9 cellular contexts compared by ENCODE assay signal in the genomic region with DNA sequence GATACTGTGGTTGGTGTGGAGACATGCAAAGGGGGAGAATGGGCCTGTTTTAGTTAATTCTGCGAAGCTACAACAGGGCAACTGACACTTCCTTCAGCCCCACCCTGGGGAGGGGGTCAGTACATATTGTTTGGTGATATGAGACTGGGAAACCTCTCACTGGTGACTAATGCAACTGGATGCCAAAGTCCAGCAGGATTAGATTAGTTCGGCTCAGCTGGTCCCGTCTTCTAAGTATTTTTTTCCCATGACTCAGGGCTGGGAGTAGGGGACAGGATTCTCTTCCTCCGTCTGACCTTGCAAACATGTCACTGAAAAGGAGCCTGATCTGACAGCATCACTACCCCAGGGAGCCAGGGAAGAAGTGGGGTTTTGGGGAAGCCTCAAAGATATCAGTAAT. TPM values are rescaled to one million over a fixed set of nuclear protein-coding genes. Genes with fewer than 3 reads are reported as not detected.
DNase-seq lines count a peak whose midpoint lies in the region; ATAC-seq and TF ChIP-seq lines count a peak whose summit lies in the region.
"Had no signal": no experiment of that assay in that cellular context is flagged by ENCODE, and none has a peak within 500 bp of the region (broad histone marks: within the 10 kb centered on the region; RNA-seq: fewer than 3 reads in every experiment).

No MANE protein-coding gene starts in this region.

- H3K27me3 Mint-ChIP-seq in Calu3 (ENCODE audit: unreplicated experiment) (no peaks in the 10 kb centered on the region), osteocyte (ENCODE audit: unreplicated experiment) (no peaks in the 10 kb centered on the region)

- DNase-seq in Calu3 (peak; percentile 77), fibroblast of the conjunctiva (ENCODE audit: low read depth) (peak; percentile 81), osteocyte (ENCODE audit: extremely low spot score, unreplicated experiment) (no peak), NCI-H1092 treated with DMSO at 0.1 percent for 48 hours (lab: John Stamatoyannopoulos, UW) (no peak), COR-L47 (lab: John Stamatoyannopoulos, UW) (no peak)
- DNase-seq in activated CD4-positive, alpha-beta T cell treated with anti-CD3 and anti-CD28 coated beads, Interleukin-2, amount 50 U/mL, for 1 hour = no peak
- DNase-seq: OCI-M1 had no signal

- intact Hi-C loops in Calu3 (cut with micrococcal nuclease; ENCODE audit: unreplicated experiment) = loop anchor here (2.0 kb wide), 2 partner anchors 16 to 38 kb away; no protein-coding TSS in a partner anchor

- peak; percentile 93 for ATAC-seq in SK-N-SH treated with all-trans-retinoic acid at 6 μM for 48 hours
- no peak for ATAC-seq in GM21367 (IDR thresholded peaks at IDR 0.05; ENCODE audit: unreplicated experiment)

- TF ChIP-seq CTCF in Calu3 (IDR thresholded peaks at IDR 0.05; ENCODE audit: unreplicated experiment) (no peak), osteocyte (IDR thresholded peaks at IDR 0.05) (no peak)

- peaks cover 6% of the 10 kb centered on the region for H3K36me3 Mint-ChIP-seq in Calu3 (ENCODE audit: insufficient read depth, unreplicated experiment)
- H3K36me3 Mint-ChIP-seq in osteocyte (ENCODE audit: unreplicated experiment) = peaks cover 2% of the 10 kb centered on the region

- H3K9me3 Mint-ChIP-seq in Calu3 (ENCODE audit: low read depth, unreplicated experiment) (no peaks in the 10 kb centered on the region), osteocyte (ENCODE audit: unreplicated experiment) (no peaks in the 10 kb centered on the region)

- H3K27ac Mint-ChIP-seq in Calu3 (ENCODE audit: unreplicated experiment) = no peak overlapping the region
- peak overlapping the region; percentile 61 for H3K27ac Mint-ChIP-seq in osteocyte (ENCODE audit: unreplicated experiment)

- no TSS peak for BruUV-seq in Calu3 (replicated peaks; lab: Mats Ljungman, UMichigan)

- H3K4me1 Mint-ChIP-seq in Calu3 (ENCODE audit: low read depth, unreplicated experiment) (peaks cover 17% of the 10 kb centered on the region), osteocyte (ENCODE audit: unreplicated experiment) (peaks cover 27% of the 10 kb centered on the region)

- CTCF ChIA-PET in Calu3 (lab: Charles Lee) = interaction anchor here (0.7 to 3.3 kb wide), 7 partner anchors 17 to 378 kb away, joined by 3 to 13 read pairs (median 4); a partner anchor contains a TSS

- peak overlapping the region; percentile 11 for H3K4me3 Mint-ChIP-seq in Calu3 (ENCODE audit: low read depth, unreplicated experiment)
- H3K4me3 Mint-ChIP-seq in osteocyte (ENCODE audit: unreplicated experiment) = no peak overlapping the region

TF ChIP-seq in SK-N-SH treated with all-trans-retinoic acid at 6 μM for 48 hours, 23 proteins besides CTCF, POLR2A, EP300 and RAD21:
- TF ChIP-seq, protein P1, sequence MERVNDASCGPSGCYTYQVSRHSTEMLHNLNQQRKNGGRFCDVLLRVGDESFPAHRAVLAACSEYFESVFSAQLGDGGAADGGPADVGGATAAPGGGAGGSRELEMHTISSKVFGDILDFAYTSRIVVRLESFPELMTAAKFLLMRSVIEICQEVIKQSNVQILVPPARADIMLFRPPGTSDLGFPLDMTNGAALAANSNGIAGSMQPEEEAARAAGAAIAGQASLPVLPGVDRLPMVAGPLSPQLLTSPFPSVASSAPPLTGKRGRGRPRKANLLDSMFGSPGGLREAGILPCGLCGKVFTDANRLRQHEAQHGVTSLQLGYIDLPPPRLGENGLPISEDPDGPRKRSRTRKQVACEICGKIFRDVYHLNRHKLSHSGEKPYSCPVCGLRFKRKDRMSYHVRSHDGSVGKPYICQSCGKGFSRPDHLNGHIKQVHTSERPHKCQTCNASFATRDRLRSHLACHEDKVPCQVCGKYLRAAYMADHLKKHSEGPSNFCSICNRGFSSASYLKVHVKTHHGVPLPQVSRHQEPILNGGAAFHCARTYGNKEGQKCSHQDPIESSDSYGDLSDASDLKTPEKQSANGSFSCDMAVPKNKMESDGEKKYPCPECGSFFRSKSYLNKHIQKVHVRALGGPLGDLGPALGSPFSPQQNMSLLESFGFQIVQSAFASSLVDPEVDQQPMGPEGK (CRISPR knock-in tag; IDR thresholded peaks at IDR 0.05; ENCODE audit: borderline replicate concordance) = peak; percentile 83
- TF ChIP-seq GLIS3 (CRISPR knock-in tag; IDR thresholded peaks at IDR 0.05) = no peak
- TF ChIP-seq TOX (CRISPR knock-in tag; IDR thresholded peaks at IDR 0.05; ENCODE audit: borderline replicate concordance) = peak; percentile 56
- TF ChIP-seq ARNTL (CRISPR knock-in tag; IDR thresholded peaks at IDR 0.05; ENCODE audit: borderline replicate concordance, low read depth) = no peak
- peak; percentile 63; the same call in 1 of the 2 replicates for TF ChIP-seq ZC3H10 (CRISPR knock-in tag; IDR thresholded peaks at IDR 0.05)
- TF ChIP-seq OSR1 (CRISPR knock-in tag; IDR thresholded peaks at IDR 0.05) = no peak

RNA-seq across cellular contexts. Expression of a gene that starts 42.9 kb away (rescaled TPM):
- 16.2 and 21.9 TPM in 2 replicates for total RNA-seq in Calu3 (2022)
- 19.5 and 20.5 TPM in 2 replicates for total RNA-seq in osteocyte

Comparison
In these comparisons a context has a peak if more than half of its experiments do, and no peak if none do; other contexts are left out.
1. DNase-seq: peak in Calu3 (single experiment) and fibroblast of the conjunctiva (single experiment); none in osteocyte (single experiment), NCI-H1092 treated with DMSO at 0.1 percent for 48 hours (single experiment), COR-L47 (single experiment) and activated CD4-positive, alpha-beta T cell treated with anti-CD3 and anti-CD28 coated beads, Interleukin-2, amount 50 U/mL, for 1 hour (single experiment).